29 cellular contexts compared by ENCODE assay signal in genomic region chr6:90468859-90469258, GRCh38.
"Had no signal": no experiment of that assay in that cellular context is flagged by ENCODE, and none has a peak within 500 bp of the region (broad histone marks: within the 10 kb centered on the region; RNA-seq: fewer than 3 reads in every experiment).

No MANE protein-coding gene starts in this region.

- H3K36me3 Mint-ChIP-seq: brain had no signal

- ATAC-seq: HepG2 had no signal

- H3K9me3 ChIP-seq: colonic mucosa, MG63, Peyer's patch, SJCRH30 had no signal

- H3K4me3 ChIP-seq: cardiac muscle cell, colonic mucosa, MG63, Peyer's patch, SJCRH30 had no signal

- H3K4me3 Mint-ChIP-seq: activated B cell treated with CpG ODN at 0.5 μM for 24 hours; activated naive CD4-positive, alpha-beta T cell treated with anti-CD3 and anti-CD28 coated beads, Interleukin-2, amount 10 ng/mL, durations not matched to agents 7 days and 5 days; brain; T-helper 1 cell treated with Interleukin-12 subunit alpha and Interleukin-12 subunit beta and Interleukin-4 antibody, amounts not matched to agents 30 μg/mL and 1 μg/mL, for 36 hours had no signal

- FAIRE-seq: astrocyte, HepG2, TTC549 had no signal

- H3K36me3 ChIP-seq: cardiac muscle cell, colonic mucosa, MG63, Peyer's patch, SJCRH30 had no signal

- H3K27me3 ChIP-seq: cardiac muscle cell, colonic mucosa, MG63, Peyer's patch, SJCRH30 had no signal

- H3K9me3 Mint-ChIP-seq: activated B cell treated with CpG ODN at 0.5 μM for 24 hours; activated naive CD4-positive, alpha-beta T cell treated with anti-CD3 and anti-CD28 coated beads, Interleukin-2, amount 10 ng/mL, durations not matched to agents 7 days and 5 days; T-helper 1 cell treated with Interleukin-12 subunit alpha and Interleukin-12 subunit beta and Interleukin-4 antibody, amounts not matched to agents 30 μg/mL and 1 μg/mL, for 36 hours had no signal

- DNase-seq: activated B cell treated with CpG ODN at 0.5 μM for 24 hours; activated CD4-positive, alpha-beta T cell treated with anti-CD3 and anti-CD28 coated beads for 1 hour; activated CD4-positive, alpha-beta T cell treated with anti-CD3 and anti-CD28 coated beads, Interleukin-2, amount 50 U/mL, for 4 hours; activated CD8-positive, alpha-beta memory T cell treated with anti-CD3 and anti-CD28 coated beads, Interleukin-2, amount 50 U/mL, for 4 hours; activated gamma-delta T cell; activated naive CD4-positive, alpha-beta T cell treated with anti-CD3 and anti-CD28 coated beads, Interleukin-2, amount 10 ng/mL, durations not matched to agents 7 days and 5 days; amygdala; cerebellar nuclear complex; colonic mucosa; MG63; MV-4-11; NCI-H1092 treated with DMSO at 0.1 percent for 48 hours; NCI-H1436; NCI-H1694 treated with DMSO at 0.1 percent for 48 hours; NCI-H2029 treated with DMSO at 0.1 percent for 48 hours; NCI-H345; NCI-H510A; NCI-H526 treated with DMSO at 0.1 percent for 48 hours; Peyer's patch; Right ventricle myocardium superior; SJCRH30; T1000 had no signal

- H3K27me3 Mint-ChIP-seq: activated B cell treated with CpG ODN at 0.5 μM for 24 hours; activated naive CD4-positive, alpha-beta T cell treated with anti-CD3 and anti-CD28 coated beads, Interleukin-2, amount 10 ng/mL, durations not matched to agents 7 days and 5 days had no signal

- H3K4me1 ChIP-seq: colonic mucosa, Peyer's patch had no signal

- H3K27ac ChIP-seq: cardiac muscle cell, colonic mucosa, Peyer's patch, RWPE1, SJCRH30 had no signal

- H3K27ac Mint-ChIP-seq: activated B cell treated with CpG ODN at 0.5 μM for 24 hours; activated naive CD4-positive, alpha-beta T cell treated with anti-CD3 and anti-CD28 coated beads, Interleukin-2, amount 10 ng/mL, durations not matched to agents 7 days and 5 days; brain; T-helper 1 cell treated with Interleukin-12 subunit alpha and Interleukin-12 subunit beta and Interleukin-4 antibody, amounts not matched to agents 30 μg/mL and 1 μg/mL, for 36 hours had no signal
